ENCODE assay signal across 17 cellular contexts in the genomic region with DNA sequence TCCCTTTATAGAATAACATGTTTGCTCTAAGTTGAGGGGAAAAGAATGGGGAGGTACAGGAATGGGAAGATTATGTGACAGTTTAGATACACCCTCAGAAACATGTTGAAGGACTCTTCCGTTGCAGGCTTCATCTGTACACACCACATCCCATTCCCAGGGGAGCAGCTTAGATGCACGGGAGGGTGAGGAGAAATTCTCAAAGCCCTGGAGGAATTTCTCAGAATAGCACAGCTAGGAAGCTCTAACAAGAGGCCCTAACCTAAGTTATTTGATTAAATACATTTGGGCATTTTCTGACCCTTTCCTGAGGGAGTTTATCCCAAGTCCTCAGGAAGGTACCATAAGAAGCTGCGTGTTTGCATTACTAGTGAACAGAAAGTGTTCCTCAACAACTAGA.
"Had no signal": no experiment of that assay in that cellular context is flagged by ENCODE, and none has a peak within 500 bp of the region (broad histone marks: within the 10 kb centered on the region; RNA-seq: fewer than 3 reads in every experiment).

No MANE protein-coding gene starts in this region.

- H3K4me3 ChIP-seq: colonic mucosa, mucosa of descending colon, ovary, tibial artery, upper lobe of right lung, vagina had no signal

- H3K27ac ChIP-seq: colonic mucosa, neutrophil, ovary, tibial artery, upper lobe of right lung, vagina had no signal

- H3K27me3 ChIP-seq: colonic mucosa, neutrophil, ovary, tibial artery, upper lobe of right lung, vagina had no signal

- H3K4me1 ChIP-seq: colonic mucosa, tibial artery, vagina had no signal

- DNase-seq: colonic mucosa; effector CD4-positive, alpha-beta T cell; endodermal cell; erythroblast; foreskin melanocyte; head of caudate nucleus; hippocampal formation; kidney glomerular epithelial cell; mucosa of descending colon; naive thymus-derived CD8-positive, alpha-beta T cell; ovary; right cardiac atrium; stimulated activated CD4-positive, alpha-beta T cell treated with anti-CD3 and anti-CD28 coated beads, Interleukin-4, amount 100 ng/mL, for 1 hour; tibial artery; upper lobe of right lung had no signal

- H3K36me3 ChIP-seq: colonic mucosa, neutrophil, ovary, tibial artery, upper lobe of right lung, vagina had no signal

- H3K9me3 ChIP-seq: colonic mucosa, mucosa of descending colon, neutrophil, ovary, tibial artery, upper lobe of right lung, vagina had no signal
